In genomic region chr9:98899399-98900056, GRCh38 we compare ENCODE assay signal across 13 cellular contexts. TPM values are rescaled to one million over a fixed set of nuclear protein-coding genes. Genes with fewer than 3 reads are reported as not detected.
DNase-seq lines count a peak whose midpoint lies in the region; FAIRE-seq and TF ChIP-seq lines count a peak whose summit lies in the region.
"Had no signal": no experiment of that assay in that cellular context is flagged by ENCODE, and none has a peak within 500 bp of the region (broad histone marks: within the 10 kb centered on the region; RNA-seq: fewer than 3 reads in every experiment).

No MANE protein-coding gene starts in this region.

- H3K4me3 Mint-ChIP-seq in MCF 10A (ENCODE audit: unreplicated experiment), result no peak overlapping the region
- H3K4me3 Mint-ChIP-seq: activated CD4-positive, alpha-beta T cell treated with anti-CD3 and anti-CD28 coated beads, Interleukin-2, amount 10 ng/mL, durations not matched to agents 24 days and 14 days had no signal

- no peaks in the 10 kb centered on the region for H3K27me3 ChIP-seq in breast epithelium

- no peak overlapping the region for H3K4me3 ChIP-seq in breast epithelium
- no peak overlapping the region for H3K4me3 ChIP-seq in fibroblast of mammary gland (ENCODE audit: control insufficient read depth, low read depth, low read length)
- H3K4me3 ChIP-seq: PC-9 had no signal

- DNase-seq in MCF 10A (ENCODE audit: unreplicated experiment) (peak; percentile 70), breast epithelium (ENCODE audit: low spot score in 2 of 2) (no peak), RPMI8226 (peak; percentile 87), fibroblast of mammary gland (ENCODE audit: low read depth) (peak; percentile 91), stromal cell of bone marrow (ENCODE audit: low read depth) (peak; percentile 76), NCI-H1930 (lab: John Stamatoyannopoulos, UW) (no peak), hippocampal formation (lab: John Stamatoyannopoulos, UW) (no peak), H54 (ENCODE audit: insufficient read length, low spot score) (no peak)
- DNase-seq: activated CD4-positive, alpha-beta T cell treated with anti-CD3 and anti-CD28 coated beads, Interleukin-2, amount 10 ng/mL, durations not matched to agents 24 days and 14 days; CD8-positive, alpha-beta memory T cell; central memory CD4-positive, alpha-beta T cell; nucleus accumbens; PC-9 had no signal

- TF ChIP-seq CTCF in MCF 10A (IDR thresholded peaks at IDR 0.05; ENCODE audit: unreplicated experiment) (no peak), breast epithelium (IDR thresholded peaks at IDR 0.05) (no peak), fibroblast of mammary gland (conservative IDR thresholded peaks at IDR 0.05; ENCODE audit: control insufficient read depth, insufficient read depth, low read depth, low read length) (no peak)

- H3K9me3 ChIP-seq in breast epithelium, result peaks cover 0 to 14% of the 10 kb centered on the region in 2 donors

- CTCF ChIA-PET in MCF 10A (lab: Yijun Ruan, JAX), result interaction anchor here (0.6 kb wide), 1 partner anchor 549 kb away, joined by 3 read pairs; no protein-coding TSS in a partner anchor

- no TSS peak for BruUV-seq in MCF 10A (replicated peaks; lab: Mats Ljungman, UMichigan)

- no peak overlapping the region for H3K27ac Mint-ChIP-seq in MCF 10A (ENCODE audit: low read depth, unreplicated experiment)
- H3K27ac Mint-ChIP-seq: activated CD4-positive, alpha-beta T cell treated with anti-CD3 and anti-CD28 coated beads, Interleukin-2, amount 10 ng/mL, durations not matched to agents 24 days and 14 days had no signal

- no peaks in the 10 kb centered on the region for H3K36me3 ChIP-seq in breast epithelium

- H3K36me3 Mint-ChIP-seq in MCF 10A (ENCODE audit: insufficient read depth, unreplicated experiment), result no peaks in the 10 kb centered on the region
- H3K36me3 Mint-ChIP-seq: CD8-positive, alpha-beta memory T cell had no signal

- peaks cover 21% of the 10 kb centered on the region for H3K27me3 Mint-ChIP-seq in MCF 10A (ENCODE audit: insufficient read depth, unreplicated experiment)

- TF ChIP-seq POLR2A in breast epithelium (IDR thresholded peaks at IDR 0.05), result no peak
- TF ChIP-seq POLR2A in H54 (IDR thresholded peaks at IDR 0.05; ENCODE audit: low read depth, low read length), result no peak

- POLR2A ChIA-PET in MCF 10A (lab: Yijun Ruan, JAX), result interaction anchor here (1.0 kb wide), 1 partner anchor 11 kb away, joined by 4 read pairs; no protein-coding TSS in a partner anchor

- H3K4me1 Mint-ChIP-seq in MCF 10A (ENCODE audit: insufficient read depth, unreplicated experiment), result peaks cover 5% of the 10 kb centered on the region
- H3K4me1 Mint-ChIP-seq: CD8-positive, alpha-beta memory T cell had no signal

- H3K9me3 Mint-ChIP-seq in MCF 10A (ENCODE audit: unreplicated experiment), result no peaks in the 10 kb centered on the region

- FAIRE-seq in H54 (lab: Jason Lieb, UNC), result no peak

- H3K27ac ChIP-seq in breast epithelium, result no peak overlapping the region
- H3K27ac ChIP-seq: PC-9 had no signal

- H3K4me1 ChIP-seq in breast epithelium, result no peaks in the 10 kb centered on the region

- intact Hi-C loops in MCF 10A (cut with micrococcal nuclease) (no loop called here), breast epithelium (cut with DNase I; ENCODE audit: low total_unique reads) (loop anchor here (10.0 kb wide), 1 partner anchor 65 kb away; no protein-coding TSS in a partner anchor)

RNA-seq across cellular contexts. Expression of gene COL15A1, which starts 44.2 kb away (rescaled TPM):
- not detected in 2 replicates for total RNA-seq in MCF 10A (2022)
- 10 to 100 TPM; 13.9 to 47.8 (median 32.4) TPM for total RNA-seq in breast epithelium
- total RNA-seq: CD8-positive, alpha-beta memory T cell; PC-9 had no signal

Comparison
In these comparisons a context has a peak if more than half of its experiments do, and no peak if none do; other contexts are left out.
1. DNase-seq: peak in MCF 10A (single experiment), RPMI8226 (single experiment), fibroblast of mammary gland (single experiment) and stromal cell of bone marrow (single experiment); none in breast epithelium (0 of 2), NCI-H1930 (0 of 2), hippocampal formation (0 of 2) and H54 (single experiment).
2. RNA of gene COL15A1, which starts 44.2 kb away (total RNA-seq): 13.9 to 47.8 TPM in breast epithelium; not detected in MCF 10A; every median in the first group is over 10 times any median in the second.